Comparison of ENCODE assay signal across 13 cellular contexts in the genomic region with DNA sequence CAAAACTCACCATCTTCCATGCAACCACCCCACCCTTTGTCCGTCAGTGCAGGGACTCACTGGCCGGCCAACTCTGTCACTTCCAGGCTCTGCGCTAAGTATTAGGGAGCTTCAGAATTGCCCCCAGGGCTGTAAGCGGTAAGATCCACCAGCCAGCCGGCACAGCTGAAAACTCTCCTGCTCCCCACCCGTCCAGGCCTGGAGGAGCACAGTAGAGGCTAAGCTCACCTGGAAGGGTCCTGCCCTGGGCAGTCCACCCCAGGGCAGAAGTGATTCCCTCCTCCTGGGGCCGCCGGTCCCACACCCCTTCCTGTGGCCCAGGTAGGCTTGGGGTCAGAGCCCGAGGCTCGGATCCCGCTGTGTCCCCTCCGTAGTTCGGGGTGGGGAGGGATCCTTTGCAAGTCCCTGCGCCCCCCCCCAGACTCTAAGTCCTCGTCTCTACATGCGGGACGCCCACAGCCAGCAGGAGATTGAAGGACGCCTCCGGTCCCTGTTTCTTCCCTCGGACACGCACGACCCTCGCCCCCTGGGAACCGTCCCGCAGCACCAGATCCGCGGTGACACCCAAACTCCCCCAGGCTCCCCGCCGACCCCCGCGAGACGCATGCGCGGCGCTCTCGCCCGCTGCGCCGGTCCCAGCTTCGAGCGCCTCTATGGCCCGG.
DNase-seq lines count a peak whose midpoint lies in the region; ATAC-seq and TF ChIP-seq lines count a peak whose summit lies in the region.
"Had no signal": no experiment of that assay in that cellular context is flagged by ENCODE, and none has a peak within 500 bp of the region (broad histone marks: within the 10 kb centered on the region; RNA-seq: fewer than 3 reads in every experiment).

No MANE protein-coding gene starts in this region.

- no peak overlapping the region for H3K27ac ChIP-seq in colonic mucosa
- H3K27ac ChIP-seq: SJSA1 had no signal

- H3K4me3 ChIP-seq in colonic mucosa, result no peak overlapping the region
- H3K4me3 ChIP-seq: SJSA1 had no signal

- intact Hi-C loops in colonic mucosa (cut with DNase I), result no loop called here

- H3K36me3 ChIP-seq in colonic mucosa, result no peaks in the 10 kb centered on the region
- H3K36me3 ChIP-seq: SJSA1 had no signal

- H3K27ac Mint-ChIP-seq in stimulated activated memory B cell treated with anti-CD40 and anti-IgM and Interleukin-4, amounts not matched to agents 10 μg/mL and 1 μg/mL and 100 μg/mL, for 72 hours, result no peak overlapping the region
- no peak overlapping the region for H3K27ac Mint-ChIP-seq in stimulated activated effector memory CD8-positive, alpha-beta T cell treated with anti-CD3 and anti-CD28 coated beads, Interleukin-12 subunit alpha, Interleukin-12 subunit beta, amount 100 ng/mL, for 72 hours
- H3K27ac Mint-ChIP-seq: naive thymus-derived CD4-positive, alpha-beta T cell; stimulated activated naive CD8-positive, alpha-beta T cell treated with anti-CD3 and anti-CD28 coated beads, Interleukin-15, Interleukin-2, amounts not matched to agents 100 ng/mL and 50 ng/mL, for 24 hours had no signal

- no peaks in the 10 kb centered on the region for H3K36me3 Mint-ChIP-seq in stimulated activated memory B cell treated with anti-CD40 and anti-IgM and Interleukin-4, amounts not matched to agents 10 μg/mL and 1 μg/mL and 100 μg/mL, for 72 hours
- no peaks in the 10 kb centered on the region for H3K36me3 Mint-ChIP-seq in stimulated activated effector memory CD8-positive, alpha-beta T cell treated with anti-CD3 and anti-CD28 coated beads, Interleukin-12 subunit alpha, Interleukin-12 subunit beta, amount 100 ng/mL, for 72 hours
- H3K36me3 Mint-ChIP-seq: naive thymus-derived CD4-positive, alpha-beta T cell had no signal

- no peak for TF ChIP-seq CTCF in colonic mucosa (IDR thresholded peaks at IDR 0.05)

- no peak overlapping the region for H3K4me3 Mint-ChIP-seq in stimulated activated memory B cell treated with anti-CD40 and anti-IgM and Interleukin-4, amounts not matched to agents 10 μg/mL and 1 μg/mL and 100 μg/mL, for 72 hours
- H3K4me3 Mint-ChIP-seq in stimulated activated effector memory CD8-positive, alpha-beta T cell treated with anti-CD3 and anti-CD28 coated beads, Interleukin-12 subunit alpha, Interleukin-12 subunit beta, amount 100 ng/mL, for 72 hours, result no peak overlapping the region
- H3K4me3 Mint-ChIP-seq: naive thymus-derived CD4-positive, alpha-beta T cell; stimulated activated naive CD8-positive, alpha-beta T cell treated with anti-CD3 and anti-CD28 coated beads, Interleukin-15, Interleukin-2, amounts not matched to agents 100 ng/mL and 50 ng/mL, for 24 hours had no signal

- H3K4me1 ChIP-seq in colonic mucosa, result no peaks in the 10 kb centered on the region
- H3K4me1 ChIP-seq: SJSA1 had no signal

- peaks cover 9% of the 10 kb centered on the region for H3K27me3 ChIP-seq in colonic mucosa
- H3K27me3 ChIP-seq: SJSA1 had no signal

- no peaks in the 10 kb centered on the region for H3K27me3 Mint-ChIP-seq in stimulated activated memory B cell treated with anti-CD40 and anti-IgM and Interleukin-4, amounts not matched to agents 10 μg/mL and 1 μg/mL and 100 μg/mL, for 72 hours
- H3K27me3 Mint-ChIP-seq: naive thymus-derived CD4-positive, alpha-beta T cell; stimulated activated naive CD8-positive, alpha-beta T cell treated with anti-CD3 and anti-CD28 coated beads, Interleukin-15, Interleukin-2, amounts not matched to agents 100 ng/mL and 50 ng/mL, for 24 hours had no signal

- no peaks in the 10 kb centered on the region for H3K4me1 Mint-ChIP-seq in stimulated activated memory B cell treated with anti-CD40 and anti-IgM and Interleukin-4, amounts not matched to agents 10 μg/mL and 1 μg/mL and 100 μg/mL, for 72 hours
- H3K4me1 Mint-ChIP-seq in stimulated activated effector memory CD8-positive, alpha-beta T cell treated with anti-CD3 and anti-CD28 coated beads, Interleukin-12 subunit alpha, Interleukin-12 subunit beta, amount 100 ng/mL, for 72 hours, result no peaks in the 10 kb centered on the region

- peak; percentile 42 for DNase-seq in activated CD8-positive, alpha-beta memory T cell treated with anti-CD3 and anti-CD28 coated beads for 24 hours
- no peak for DNase-seq in activated CD8-positive, alpha-beta memory T cell treated with anti-CD3 and anti-CD28 coated beads, Interleukin-2, amount 50 U/mL, for 4 hours
- DNase-seq in colonic mucosa, result peak; percentile 11
- DNase-seq in iPS-NIHi7 (ENCODE audit: extremely low spot score), result peak; percentile 37
- no peak for DNase-seq in kidney tubule cell (ENCODE audit: low spot score)
- no peak for DNase-seq in stimulated activated effector memory CD8-positive, alpha-beta T cell treated with anti-CD3 and anti-CD28 coated beads, Interleukin-12 subunit alpha, Interleukin-12 subunit beta, amount 100 ng/mL, for 72 hours (ENCODE audit: low spot score in 2 of 2)
- no peak for DNase-seq in occipital lobe (lab: John Stamatoyannopoulos, UW)
- DNase-seq: activated naive CD4-positive, alpha-beta T cell treated with anti-CD3 and anti-CD28 coated beads, Interleukin-2, amount 50 U/mL, for 16 hours; effector CD4-positive, alpha-beta T cell had no signal

- no peaks in the 10 kb centered on the region for H3K9me3 ChIP-seq in colonic mucosa
- H3K9me3 ChIP-seq: SJSA1 had no signal

- H3K9me3 Mint-ChIP-seq in stimulated activated memory B cell treated with anti-CD40 and anti-IgM and Interleukin-4, amounts not matched to agents 10 μg/mL and 1 μg/mL and 100 μg/mL, for 72 hours, result no peaks in the 10 kb centered on the region
- H3K9me3 Mint-ChIP-seq in stimulated activated effector memory CD8-positive, alpha-beta T cell treated with anti-CD3 and anti-CD28 coated beads, Interleukin-12 subunit alpha, Interleukin-12 subunit beta, amount 100 ng/mL, for 72 hours, result no peaks in the 10 kb centered on the region
- H3K9me3 Mint-ChIP-seq: stimulated activated naive CD8-positive, alpha-beta T cell treated with anti-CD3 and anti-CD28 coated beads, Interleukin-15, Interleukin-2, amounts not matched to agents 100 ng/mL and 50 ng/mL, for 24 hours had no signal

- H3K9ac ChIP-seq in colonic mucosa (ENCODE audit: low read depth in 2 of 2, low read length in 2 of 2), result no peak overlapping the region

- ATAC-seq in stimulated activated memory B cell treated with anti-CD40 and anti-IgM and Interleukin-4, amounts not matched to agents 10 μg/mL and 1 μg/mL and 100 μg/mL, for 72 hours, result peak; percentile 5
- no peak for ATAC-seq in stimulated activated effector memory CD8-positive, alpha-beta T cell treated with anti-CD3 and anti-CD28 coated beads, Interleukin-12 subunit alpha, Interleukin-12 subunit beta, amount 100 ng/mL, for 72 hours
- ATAC-seq: naive thymus-derived CD4-positive, alpha-beta T cell had no signal

Comparison
In these comparisons a context has a peak if more than half of its experiments do, and no peak if none do; other contexts are left out.
1. DNase-seq: peak in activated CD8-positive, alpha-beta memory T cell treated with anti-CD3 and anti-CD28 coated beads for 24 hours (single experiment), colonic mucosa (single experiment) and iPS-NIHi7 (single experiment); none in activated CD8-positive, alpha-beta memory T cell treated with anti-CD3 and anti-CD28 coated beads, Interleukin-2, amount 50 U/mL, for 4 hours (single experiment), kidney tubule cell (single experiment), stimulated activated effector memory CD8-positive, alpha-beta T cell treated with anti-CD3 and anti-CD28 coated beads, Interleukin-12 subunit alpha, Interleukin-12 subunit beta, amount 100 ng/mL, for 72 hours (0 of 2) and occipital lobe (single experiment).